8 cellular contexts compared by ENCODE assay signal in the genomic region with DNA sequence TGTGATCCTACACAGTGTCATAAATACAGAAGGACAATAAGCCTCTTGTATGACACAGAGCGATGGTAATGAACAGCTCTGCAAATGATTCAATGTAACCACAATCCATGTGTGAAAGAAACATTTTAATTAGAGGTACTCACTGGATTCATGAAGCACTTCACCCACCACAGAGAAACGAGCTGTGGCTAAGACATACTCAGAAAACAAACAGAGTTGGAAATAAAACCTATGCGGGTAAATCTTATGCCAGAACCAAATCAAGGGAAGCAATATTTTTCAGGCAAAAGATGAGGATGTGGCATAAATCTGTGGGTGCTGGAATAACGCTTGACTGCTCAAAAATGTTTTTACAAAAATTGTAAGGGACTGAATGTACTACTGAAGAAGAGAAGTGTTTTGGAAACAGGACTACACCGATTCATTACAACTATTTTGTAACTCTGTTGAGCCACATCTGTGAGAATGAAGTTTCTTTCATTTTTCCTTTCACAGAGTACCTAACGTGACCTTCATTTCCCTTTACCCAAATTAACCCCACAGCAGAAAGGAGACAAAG.
A peak's percentile ranks its signal among the peaks of the same experiment; 100 is the strongest.
DNase-seq lines count a peak whose midpoint lies in the region; ATAC-seq and TF ChIP-seq lines count a peak whose summit lies in the region.

No MANE protein-coding gene starts in this region.

- H3K79me2 ChIP-seq in OCI-LY3 (ENCODE audit: low read length) = no peaks in the 10 kb centered on the region

- no peak for TF ChIP-seq CTCF in OCI-LY3 (IDR thresholded peaks at IDR 0.05; ENCODE audit: low read depth, low read length)

- no peak overlapping the region; the same call in 1 of the 2 replicates for H2AFZ ChIP-seq in OCI-LY3 (ENCODE audit: low read depth, low read length)

- ATAC-seq in HG02763 (IDR thresholded peaks at IDR 0.05; ENCODE audit: unreplicated experiment) = peak; percentile 80

- peak overlapping the region; percentile 32 for H3K4me3 ChIP-seq in OCI-LY3 (ENCODE audit: low read length)

- H3K4me2 ChIP-seq in OCI-LY3 (ENCODE audit: low read length) = peak overlapping the region; percentile 57

- H3K9ac ChIP-seq in OCI-LY3 (ENCODE audit: low read length) = no peak overlapping the region

- H3K27me3 ChIP-seq in OCI-LY3 (ENCODE audit: low read depth, low read length) = no peaks in the 10 kb centered on the region

- H3K9me3 ChIP-seq in OCI-LY3 (ENCODE audit: insufficient read depth, low read length) = no peaks in the 10 kb centered on the region

- H3K36me3 ChIP-seq in OCI-LY3 (replicated peaks; ENCODE audit: low read depth, low read length) = no peaks in the 10 kb centered on the region

- H3K4me1 ChIP-seq in OCI-LY3 (ENCODE audit: low read length) = peaks cover 19% of the 10 kb centered on the region

- peak; percentile 37 for DNase-seq in NCI-H1105 treated with DMSO at 0.1 percent for 48 hours (lab: John Stamatoyannopoulos, UW)
- no peak for DNase-seq in NCI-H1105 (lab: John Stamatoyannopoulos, UW)
- DNase-seq in glomerular visceral epithelial cell (ENCODE audit: extremely low spot score) = peak; percentile 75
- DNase-seq in HCEC 1CT = no peak
- DNase-seq in activated CD8-positive, alpha-beta memory T cell treated with anti-CD3 and anti-CD28 coated beads, Interleukin-2, amount 50 U/mL, for 48 hours = no peak
- DNase-seq in NCI-H524 treated with DMSO at 0.1 percent for 48 hours (lab: John Stamatoyannopoulos, UW) = no peak

- H3K27ac ChIP-seq in OCI-LY3 (ENCODE audit: low read length) = no peak overlapping the region

- H4K20me1 ChIP-seq in OCI-LY3 (ENCODE audit: insufficient read depth, low read length) = no peaks in the 10 kb centered on the region

Comparison
In these comparisons a context has a peak if more than half of its experiments do, and no peak if none do; other contexts are left out.
1. DNase-seq: peak in NCI-H1105 treated with DMSO at 0.1 percent for 48 hours (single experiment) and glomerular visceral epithelial cell (single experiment); none in NCI-H1105 (single experiment), HCEC 1CT (single experiment), activated CD8-positive, alpha-beta memory T cell treated with anti-CD3 and anti-CD28 coated beads, Interleukin-2, amount 50 U/mL, for 48 hours (single experiment) and NCI-H524 treated with DMSO at 0.1 percent for 48 hours (single experiment).